Comparison of ENCODE assay signal across 29 cellular contexts in genomic region chr19:29540128-29540527, GRCh38. TPM values are rescaled to one million over a fixed set of nuclear protein-coding genes. Genes with fewer than 3 reads are reported as not detected.
"Had no signal": no experiment of that assay in that cellular context is flagged by ENCODE, and none has a peak within 500 bp of the region (broad histone marks: within the 10 kb centered on the region; RNA-seq: fewer than 3 reads in every experiment).

No MANE protein-coding gene starts in this region.

- H3K9ac ChIP-seq: KMS-11 had no signal

- DNase-seq: activated CD4-positive, alpha-beta memory T cell treated with anti-CD3 and anti-CD28 coated beads for 36 hours; activated CD4-positive, alpha-beta T cell treated with anti-CD3 and anti-CD28 coated beads, Interleukin-2, amount 10 ng/mL, durations not matched to agents 7 days and 5 days; activated CD4-positive, CD25-positive, alpha-beta regulatory T cell; activated CD8-positive, alpha-beta memory T cell treated with anti-CD3 and anti-CD28 coated beads for 24 hours; activated gamma-delta T cell; activated naive CD4-positive, alpha-beta T cell treated with anti-CD3 and anti-CD28 coated beads for 36 hours; amygdala; MV-4-11; NCI-H1092 treated with DMSO at 0.1 percent for 48 hours; NCI-H1417 treated with DMSO at 0.1 percent for 48 hours; NCI-H1694; NCI-H2029; NCI-H345; NCI-H510A; NCI-H526 treated with DMSO at 0.1 percent for 48 hours; NCI-H82; RPMI8226; T-cell; T-helper 2 cell had no signal

- H3K4me3 ChIP-seq: SK-N-MC had no signal

- H3K4me2 ChIP-seq: KMS-11 had no signal

- H3K4me3 Mint-ChIP-seq: activated CD4-positive, alpha-beta memory T cell treated with anti-CD3 and anti-CD28 coated beads for 36 hours; activated CD4-positive, alpha-beta T cell treated with anti-CD3 and anti-CD28 coated beads, Interleukin-2, amount 10 ng/mL, durations not matched to agents 7 days and 5 days; activated naive CD4-positive, alpha-beta T cell treated with anti-CD3 and anti-CD28 coated beads for 36 hours; activated naive CD8-positive, alpha-beta T cell; activated T-helper 1 cell treated with anti-CD3 and anti-CD28 coated beads, Interleukin-12 subunit alpha, Interleukin-12 subunit beta, Interleukin-2, Interleukin-4 antibody, amounts not matched to agents 30 ng/mL and 10 ng/mL and 1 ng/mL, durations not matched to agents 14 hours and 24 hours and 36 hours; brain; T-cell had no signal

- H3K36me3 Mint-ChIP-seq: activated CD4-positive, alpha-beta memory T cell treated with anti-CD3 and anti-CD28 coated beads for 36 hours; activated naive CD8-positive, alpha-beta T cell; T-cell had no signal

- ATAC-seq: T-cell had no signal

- H3K4me1 Mint-ChIP-seq: activated CD4-positive, alpha-beta T cell treated with anti-CD3 and anti-CD28 coated beads, Interleukin-2, amount 10 ng/mL, durations not matched to agents 7 days and 5 days; T-cell had no signal

- H3K27ac ChIP-seq: KMS-11, SK-N-MC, VCaP had no signal

- H3K9me3 Mint-ChIP-seq: activated CD4-positive, alpha-beta memory T cell treated with anti-CD3 and anti-CD28 coated beads for 36 hours; activated CD4-positive, alpha-beta T cell treated with anti-CD3 and anti-CD28 coated beads, Interleukin-2, amount 10 ng/mL, durations not matched to agents 7 days and 5 days; activated T-helper 1 cell treated with anti-CD3 and anti-CD28 coated beads, Interleukin-12 subunit alpha, Interleukin-12 subunit beta, Interleukin-2, Interleukin-4 antibody, amounts not matched to agents 30 ng/mL and 10 ng/mL and 1 ng/mL, durations not matched to agents 14 hours and 24 hours and 36 hours had no signal

- H3K27ac Mint-ChIP-seq: activated CD4-positive, alpha-beta memory T cell treated with anti-CD3 and anti-CD28 coated beads for 36 hours; activated CD4-positive, alpha-beta T cell treated with anti-CD3 and anti-CD28 coated beads, Interleukin-2, amount 10 ng/mL, durations not matched to agents 7 days and 5 days; activated naive CD4-positive, alpha-beta T cell treated with anti-CD3 and anti-CD28 coated beads for 36 hours; activated naive CD8-positive, alpha-beta T cell; activated T-helper 1 cell treated with anti-CD3 and anti-CD28 coated beads, Interleukin-12 subunit alpha, Interleukin-12 subunit beta, Interleukin-2, Interleukin-4 antibody, amounts not matched to agents 30 ng/mL and 10 ng/mL and 1 ng/mL, durations not matched to agents 14 hours and 24 hours and 36 hours; brain; T-cell had no signal

RNA-seq across cellular contexts. Expression of gene VSTM2B, which starts 14.3 kb away (rescaled TPM):
- total RNA-seq: activated CD4-positive, alpha-beta memory T cell treated with anti-CD3 and anti-CD28 coated beads for 36 hours; activated CD4-positive, alpha-beta T cell treated with anti-CD3 and anti-CD28 coated beads, Interleukin-2, amount 10 ng/mL, durations not matched to agents 7 days and 5 days; activated naive CD4-positive, alpha-beta T cell treated with anti-CD3 and anti-CD28 coated beads for 36 hours; activated T-helper 1 cell treated with anti-CD3 and anti-CD28 coated beads, Interleukin-12 subunit alpha, Interleukin-12 subunit beta, Interleukin-2, Interleukin-4 antibody, amounts not matched to agents 30 ng/mL and 10 ng/mL and 1 ng/mL, durations not matched to agents 14 hours and 24 hours and 36 hours; astrocyte; MCF 10A; OCI-LY7; Right ventricle myocardium inferior; T-cell had no signal
